8 cellular contexts compared by ENCODE assay signal in genomic region chr11:109971184-109971523, GRCh38.
A peak's percentile ranks its signal among the peaks of the same experiment; 100 is the strongest.
DNase-seq lines count a peak whose midpoint lies in the region; ATAC-seq and TF ChIP-seq lines count a peak whose summit lies in the region.

No MANE protein-coding gene starts in this region.

- H3K4me1 ChIP-seq in left lung = peaks cover 5 to 20% of the 10 kb centered on the region in 2 donors
- H3K4me1 ChIP-seq in Peyer's patch = peaks cover 0 to 5% (median 0%) of the 10 kb centered on the region in 4 donors

- H3K4me3 Mint-ChIP-seq in activated T-helper 2 cell treated with anti-CD3 and anti-CD28 coated beads, Interferon-gamma antibody, Interleukin-2, Interleukin-4, amounts not matched to agents 10 μg/mL and 5 μg/mL and 100 μg/mL, durations not matched to agents 14 hours and 24 hours and 36 hours (ENCODE audit: low read depth) = peak overlapping the region; percentile 11

- DNase-seq in DMS79 (lab: John Stamatoyannopoulos, UW) (peak; percentile 97), HPDE6-E6E7 (ENCODE audit: extremely low spot score) (peak; percentile 17), left lung (no peak), Peyer's patch (no peak)
- no peak for DNase-seq in activated T-helper 2 cell treated with anti-CD3 and anti-CD28 coated beads, Interferon-gamma antibody, Interleukin-2, Interleukin-4, amounts not matched to agents 10 μg/mL and 5 μg/mL and 100 μg/mL, durations not matched to agents 14 hours and 24 hours and 36 hours (ENCODE audit: low spot score)
- no peak for DNase-seq in stimulated activated CD8-positive, alpha-beta memory T cell treated with anti-CD3 and anti-CD28 coated beads, Interleukin-4, amount 100 ng/mL, for 48 hours

- intact Hi-C loops in activated T-helper 2 cell treated with anti-CD3 and anti-CD28 coated beads, Interferon-gamma antibody, Interleukin-2, Interleukin-4, amounts not matched to agents 10 μg/mL and 5 μg/mL and 100 μg/mL, durations not matched to agents 14 hours and 24 hours and 36 hours (cut with micrococcal nuclease) = loop anchor here (1.0 to 10.0 kb wide), 3 partner anchors 10 to 404 kb away; no protein-coding TSS in a partner anchor
- intact Hi-C loops in left lung (cut with DNase I) = no loop called here

- H3K36me3 ChIP-seq in left lung (no peaks in the 10 kb centered on the region), Peyer's patch (no peaks in the 10 kb centered on the region)

- peaks cover 9% of the 10 kb centered on the region for H3K9me3 Mint-ChIP-seq in activated T-helper 2 cell treated with anti-CD3 and anti-CD28 coated beads, Interferon-gamma antibody, Interleukin-2, Interleukin-4, amounts not matched to agents 10 μg/mL and 5 μg/mL and 100 μg/mL, durations not matched to agents 14 hours and 24 hours and 36 hours

- H3K27me3 ChIP-seq in left lung (no peaks in the 10 kb centered on the region), Peyer's patch (no peaks in the 10 kb centered on the region)

- H3K27ac Mint-ChIP-seq in activated T-helper 2 cell treated with anti-CD3 and anti-CD28 coated beads, Interferon-gamma antibody, Interleukin-2, Interleukin-4, amounts not matched to agents 10 μg/mL and 5 μg/mL and 100 μg/mL, durations not matched to agents 14 hours and 24 hours and 36 hours = peak overlapping the region; percentile 89

- no peak for TF ChIP-seq POLR2A in Peyer's patch (IDR thresholded peaks at IDR 0.05)

- TF ChIP-seq CTCF in left lung (IDR thresholded peaks at IDR 0.05) (no peak), Peyer's patch (IDR thresholded peaks at IDR 0.05) (no peak)

- no peaks in the 10 kb centered on the region for H3K9me3 ChIP-seq in left lung
- H3K9me3 ChIP-seq in Peyer's patch = no peaks in the 10 kb centered on the region

- peaks cover 11% of the 10 kb centered on the region for H3K36me3 Mint-ChIP-seq in activated T-helper 2 cell treated with anti-CD3 and anti-CD28 coated beads, Interferon-gamma antibody, Interleukin-2, Interleukin-4, amounts not matched to agents 10 μg/mL and 5 μg/mL and 100 μg/mL, durations not matched to agents 14 hours and 24 hours and 36 hours (ENCODE audit: low read depth)

- H3K4me1 Mint-ChIP-seq in activated T-helper 2 cell treated with anti-CD3 and anti-CD28 coated beads, Interferon-gamma antibody, Interleukin-2, Interleukin-4, amounts not matched to agents 10 μg/mL and 5 μg/mL and 100 μg/mL, durations not matched to agents 14 hours and 24 hours and 36 hours (ENCODE audit: low read depth) = peaks cover 60% of the 10 kb centered on the region

- H3K4me3 ChIP-seq in left lung = no peak overlapping the region
- no peak overlapping the region for H3K4me3 ChIP-seq in Peyer's patch

- peaks cover 4% of the 10 kb centered on the region for H3K27me3 Mint-ChIP-seq in activated T-helper 2 cell treated with anti-CD3 and anti-CD28 coated beads, Interferon-gamma antibody, Interleukin-2, Interleukin-4, amounts not matched to agents 10 μg/mL and 5 μg/mL and 100 μg/mL, durations not matched to agents 14 hours and 24 hours and 36 hours (ENCODE audit: low read depth)

- H3K27ac ChIP-seq in left lung = no peak overlapping the region
- no peak overlapping the region for H3K27ac ChIP-seq in Peyer's patch

- peak; percentile 65 for ATAC-seq in left lung
- no peak for ATAC-seq in HG03342 (IDR thresholded peaks at IDR 0.05; ENCODE audit: unreplicated experiment)
- ATAC-seq in HG02610 (IDR thresholded peaks at IDR 0.05; ENCODE audit: unreplicated experiment) = no peak

Comparison
In these comparisons a context has a peak if more than half of its experiments do, and no peak if none do; other contexts are left out.
1. DNase-seq: peak in DMS79 (single experiment) and HPDE6-E6E7 (single experiment); none in activated T-helper 2 cell treated with anti-CD3 and anti-CD28 coated beads, Interferon-gamma antibody, Interleukin-2, Interleukin-4, amounts not matched to agents 10 μg/mL and 5 μg/mL and 100 μg/mL, durations not matched to agents 14 hours and 24 hours and 36 hours (single experiment), left lung (0 of 2), Peyer's patch (0 of 3) and stimulated activated CD8-positive, alpha-beta memory T cell treated with anti-CD3 and anti-CD28 coated beads, Interleukin-4, amount 100 ng/mL, for 48 hours (single experiment).